In the genomic region with DNA sequence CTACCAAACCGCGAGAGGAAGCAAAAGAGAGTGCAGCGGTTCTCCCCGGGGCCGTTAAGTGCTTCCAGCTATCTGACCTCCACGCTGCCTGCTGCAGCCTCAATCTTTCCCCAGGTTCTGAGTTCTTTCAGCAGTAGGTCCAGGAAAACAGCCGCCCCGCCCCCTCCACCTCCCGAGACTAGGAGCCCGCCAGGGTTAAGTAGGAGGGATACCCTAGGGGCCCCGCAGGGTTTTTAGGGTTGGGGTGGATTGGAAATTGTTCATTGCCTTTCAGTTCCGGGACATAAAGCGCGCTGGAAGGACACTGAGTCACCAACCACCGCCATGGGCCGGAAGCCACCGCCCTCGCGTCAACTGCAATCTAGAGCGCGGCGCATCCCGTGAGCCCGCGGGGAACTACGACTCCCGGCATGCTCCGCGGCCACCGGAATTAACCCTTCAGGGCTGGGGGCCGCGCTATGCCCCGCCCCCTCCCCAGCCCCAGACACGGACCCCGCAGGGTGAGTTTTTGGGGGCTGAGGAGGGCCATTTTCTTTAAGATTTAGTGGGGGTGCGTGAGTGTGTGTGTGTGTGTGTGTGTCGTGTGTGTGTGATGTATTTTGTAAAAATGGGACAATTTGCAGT, we compare ENCODE assay signal across 8 cellular contexts. TPM values are rescaled to one million over a fixed set of nuclear protein-coding genes. Genes with fewer than 3 reads are reported as not detected.
A peak's percentile ranks its signal among the peaks of the same experiment; 100 is the strongest.
DNase-seq lines count a peak whose midpoint lies in the region; ATAC-seq and TF ChIP-seq lines count a peak whose summit lies in the region.

A gene (plus strand): TSS at position 456 of the 624 bp plus-strand sequence. CDS start 1,332 bp downstream, outside the sequence.

- peak within 1 kb of the TSS; percentile 97 for H3K27ac ChIP-seq in RWPE1

- peak; percentile 93 for DNase-seq in EL
- peak; percentile 90 for DNase-seq in H4 (ENCODE audit: low spot score)
- DNase-seq in LoVo (ENCODE audit: low spot score) = peak; percentile 98
- peak; percentile 91 for DNase-seq in RWPE1 (ENCODE audit: low spot score)
- DNase-seq in fibroblast of peridontal ligament (ENCODE audit: extremely low read depth) = peak; percentile 85
- DNase-seq in natural killer cell treated with Interleukin-12 subunit alpha and Interleukin-12 subunit beta and Interleukin-15 and Interleukin-18, amount 100 ng/mL, for 72 hours (ENCODE audit: low spot score) = peak; percentile 94
- DNase-seq in stimulated activated naive CD4-positive, alpha-beta T cell treated with Interleukin-2 at 50 U/mL for 16 hours (lab: John Stamatoyannopoulos, UW) = peak; percentile 96

- peaks cover 6% of the 10 kb centered on the region for H3K4me1 Mint-ChIP-seq in activated T-helper 17 cell treated with anti-CD3 and anti-CD28 coated beads, Interleukin-2, amount 50 U/mL, for 72 hours
- H3K4me1 Mint-ChIP-seq in natural killer cell treated with Interleukin-12 subunit alpha and Interleukin-12 subunit beta and Interleukin-15 and Interleukin-18, amount 100 ng/mL, for 72 hours (ENCODE audit: low read depth in 2 of 2) = peaks cover 25 to 29% of the 10 kb centered on the region in 2 donors

- peak; percentile 94 for ATAC-seq in activated T-helper 17 cell treated with anti-CD3 and anti-CD28 coated beads, Interleukin-2, amount 50 U/mL, for 72 hours (replicated peaks)
- peak; percentile 96 to 98 for ATAC-seq in natural killer cell treated with Interleukin-12 subunit alpha and Interleukin-12 subunit beta and Interleukin-15 and Interleukin-18, amount 100 ng/mL, for 72 hours

- CTCF ChIA-PET in RWPE1 (lab: Yijun Ruan, JAX) = interaction anchor here (0.6 to 1.3 kb wide), 3 partner anchors 14 to 30 kb away, joined by 4 to 6 read pairs (median 5); no protein-coding TSS in a partner anchor

- no peaks in the 10 kb centered on the region for H3K9me3 Mint-ChIP-seq in activated T-helper 17 cell treated with anti-CD3 and anti-CD28 coated beads, Interleukin-2, amount 50 U/mL, for 72 hours
- H3K9me3 Mint-ChIP-seq in natural killer cell treated with Interleukin-12 subunit alpha and Interleukin-12 subunit beta and Interleukin-15 and Interleukin-18, amount 100 ng/mL, for 72 hours = no peaks in the 10 kb centered on the region

- peaks cover 21% of the 10 kb centered on the region for H3K36me3 Mint-ChIP-seq in activated T-helper 17 cell treated with anti-CD3 and anti-CD28 coated beads, Interleukin-2, amount 50 U/mL, for 72 hours (ENCODE audit: low read depth)
- H3K36me3 Mint-ChIP-seq in natural killer cell treated with Interleukin-12 subunit alpha and Interleukin-12 subunit beta and Interleukin-15 and Interleukin-18, amount 100 ng/mL, for 72 hours = no peaks in the 10 kb centered on the region

- POLR2A ChIA-PET in RWPE1 (lab: Yijun Ruan, JAX; ENCODE audit: low non-redundant PET) = no interaction called here

- H3K27me3 Mint-ChIP-seq in activated T-helper 17 cell treated with anti-CD3 and anti-CD28 coated beads, Interleukin-2, amount 50 U/mL, for 72 hours = no peaks in the 10 kb centered on the region
- H3K27me3 Mint-ChIP-seq in natural killer cell treated with Interleukin-12 subunit alpha and Interleukin-12 subunit beta and Interleukin-15 and Interleukin-18, amount 100 ng/mL, for 72 hours = no peaks in the 10 kb centered on the region

- no peak for TF ChIP-seq CTCF in RWPE1 (conservative IDR thresholded peaks at IDR 0.05; ENCODE audit: low read depth)

- H3K4me3 Mint-ChIP-seq in activated T-helper 17 cell treated with anti-CD3 and anti-CD28 coated beads, Interleukin-2, amount 50 U/mL, for 72 hours = peak within 1 kb of the TSS; percentile 81
- peak within 1 kb of the TSS; percentile 89 for H3K4me3 Mint-ChIP-seq in natural killer cell treated with Interleukin-12 subunit alpha and Interleukin-12 subunit beta and Interleukin-15 and Interleukin-18, amount 100 ng/mL, for 72 hours

- peak within 1 kb of the TSS; percentile 90 for H3K27ac Mint-ChIP-seq in activated T-helper 17 cell treated with anti-CD3 and anti-CD28 coated beads, Interleukin-2, amount 50 U/mL, for 72 hours
- H3K27ac Mint-ChIP-seq in natural killer cell treated with Interleukin-12 subunit alpha and Interleukin-12 subunit beta and Interleukin-15 and Interleukin-18, amount 100 ng/mL, for 72 hours = peak within 1 kb of the TSS; percentile 99

RNA-seq across cellular contexts. Expression of the gene that starts here (rescaled TPM):
- 88.0 and 129 TPM in 2 replicates for total RNA-seq in H4 (2014; rRNA removed; shearing (Covaris generic))
- total RNA-seq in activated T-helper 17 cell treated with anti-CD3 and anti-CD28 coated beads, Interleukin-2, amount 50 U/mL, for 72 hours = 100 to 1,000 TPM in 1 of 2 donors, 10 to 100 TPM in 1; 96.9 to 114 TPM
- 10 to 100 TPM; 32.0 to 65.5 TPM for total RNA-seq in natural killer cell treated with Interleukin-12 subunit alpha and Interleukin-12 subunit beta and Interleukin-15 and Interleukin-18, amount 100 ng/mL, for 72 hours

Comparison
In these comparisons a context has a peak if more than half of its experiments do, and no peak if none do; other contexts are left out.
1. Peak in every context shown above with its lines: DNase-seq, ATAC-seq and H3K27ac ChIP-seq.